1 cellular context compared by ENCODE assay signal in the genomic region with DNA sequence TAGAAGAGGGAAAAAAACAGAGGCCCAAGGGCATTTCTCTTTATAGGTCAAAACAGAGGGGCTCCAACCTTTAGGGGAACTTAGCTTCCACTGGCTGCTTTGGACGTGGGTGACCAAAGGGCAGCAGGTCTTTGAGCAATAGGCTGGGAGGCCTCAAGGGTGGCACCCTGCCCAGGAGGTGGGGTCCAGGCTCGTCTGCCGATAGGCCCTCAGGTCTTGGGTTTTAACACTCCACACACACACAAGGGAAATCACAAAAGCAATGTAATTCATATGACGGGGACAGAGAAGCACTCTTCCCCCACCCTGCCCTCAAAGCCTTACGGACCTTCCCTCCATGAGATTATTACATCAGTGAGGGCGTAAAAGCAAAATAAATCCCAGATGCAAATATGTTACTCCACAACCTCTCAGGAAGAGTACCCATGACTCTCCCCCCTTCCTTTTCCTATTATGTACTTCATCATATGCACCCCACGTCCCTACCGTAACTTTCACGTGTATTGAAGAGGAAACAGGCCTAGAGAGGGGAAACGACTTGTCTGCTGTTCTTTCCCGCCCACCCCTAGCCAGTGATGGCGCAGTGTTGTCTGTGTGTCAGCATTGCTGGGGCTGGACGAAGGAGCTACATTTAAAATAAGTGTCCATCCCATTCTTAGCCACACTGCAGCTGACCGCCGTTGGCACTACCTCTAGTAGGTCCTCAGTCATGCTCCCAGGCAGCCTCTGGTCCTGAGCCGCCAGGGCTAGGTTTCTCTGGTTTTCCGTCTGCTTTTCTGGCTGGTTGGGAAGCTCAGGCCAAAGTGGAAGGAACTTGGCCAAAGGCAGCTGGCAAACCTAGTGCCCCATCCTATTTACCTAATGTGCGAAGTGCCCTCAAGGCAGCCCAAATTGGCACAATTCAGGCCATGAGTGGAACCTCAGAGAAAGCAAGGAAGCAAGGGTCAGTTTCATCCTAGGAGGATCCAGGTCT.
TF ChIP-seq lines count a peak whose summit lies in the region.

No MANE protein-coding gene starts in this region.

TF ChIP-seq in GM12878, 131 proteins besides CTCF, POLR2A, EP300 and RAD21:
- no peak for TF ChIP-seq ZNF24 (IDR thresholded peaks at IDR 0.05)
- no peak for TF ChIP-seq ASH2L (IDR thresholded peaks at IDR 0.05; ENCODE audit: borderline replicate concordance, low read depth)
- TF ChIP-seq ZNF207 (IDR thresholded peaks at IDR 0.05; ENCODE audit: borderline replicate concordance), result no peak
- no peak for TF ChIP-seq BACH1 (IDR thresholded peaks at IDR 0.05; ENCODE audit: borderline replicate concordance)
- no peak for TF ChIP-seq MTA2 (IDR thresholded peaks at IDR 0.05; ENCODE audit: low read depth)
- no peak for TF ChIP-seq SRF (IDR thresholded peaks at IDR 0.05; ENCODE audit: low read depth in 2 of 2, low read length in 2 of 2)
- no peak for TF ChIP-seq RCOR1 (conservative IDR thresholded peaks at IDR 0.05; ENCODE audit: low read depth, low read length)
- TF ChIP-seq, protein P1, sequence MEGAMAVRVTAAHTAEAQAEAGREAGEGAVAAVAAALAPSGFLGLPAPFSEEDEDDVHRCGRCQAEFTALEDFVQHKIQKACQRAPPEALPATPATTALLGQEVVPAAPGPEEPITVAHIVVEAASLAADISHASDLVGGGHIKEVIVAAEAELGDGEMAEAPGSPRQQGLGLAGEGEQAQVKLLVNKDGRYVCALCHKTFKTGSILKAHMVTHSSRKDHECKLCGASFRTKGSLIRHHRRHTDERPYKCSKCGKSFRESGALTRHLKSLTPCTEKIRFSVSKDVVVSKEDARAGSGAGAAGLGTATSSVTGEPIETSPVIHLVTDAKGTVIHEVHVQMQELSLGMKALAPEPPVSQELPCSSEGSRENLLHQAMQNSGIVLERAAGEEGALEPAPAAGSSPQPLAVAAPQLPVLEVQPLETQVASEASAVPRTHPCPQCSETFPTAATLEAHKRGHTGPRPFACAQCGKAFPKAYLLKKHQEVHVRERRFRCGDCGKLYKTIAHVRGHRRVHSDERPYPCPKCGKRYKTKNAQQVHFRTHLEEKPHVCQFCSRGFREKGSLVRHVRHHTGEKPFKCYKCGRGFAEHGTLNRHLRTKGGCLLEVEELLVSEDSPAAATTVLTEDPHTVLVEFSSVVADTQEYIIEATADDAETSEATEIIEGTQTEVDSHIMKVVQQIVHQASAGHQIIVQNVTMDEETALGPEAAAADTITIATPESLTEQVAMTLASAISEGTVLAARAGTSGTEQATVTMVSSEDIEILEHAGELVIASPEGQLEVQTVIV (IDR thresholded peaks at IDR 0.05; ENCODE audit: borderline replicate concordance, partially characterized antibody), result no peak
- no peak for TF ChIP-seq BHLHE40 (IDR thresholded peaks at IDR 0.05; ENCODE audit: borderline replicate concordance in 1 of 2, low read depth in 2 of 2, low read length in 1 of 2)
